ENCODE assay signal across 17 cellular contexts in genomic region chr11:69975822-69976221, GRCh38.
DNase-seq lines count a peak whose midpoint lies in the region; ATAC-seq, FAIRE-seq and TF ChIP-seq lines count a peak whose summit lies in the region.
"Had no signal": no experiment of that assay in that cellular context is flagged by ENCODE, and none has a peak within 500 bp of the region (broad histone marks: within the 10 kb centered on the region; RNA-seq: fewer than 3 reads in every experiment).

No MANE protein-coding gene starts in this region.

- no peaks in the 10 kb centered on the region for H3K4me1 ChIP-seq in IMR-90 (ENCODE audit: control insufficient read depth, insufficient read depth, low read length)
- peaks cover 0 to 3% of the 10 kb centered on the region in 2 donors for H3K4me1 ChIP-seq in kidney (ENCODE audit: control insufficient read depth in 1 of 2, insufficient read depth in 1 of 2, low read depth in 1 of 2, low read length in 2 of 2)
- H3K4me1 ChIP-seq in trophoblast cell (ENCODE audit: control insufficient read depth in 1 of 2, insufficient read depth in 2 of 2, low read length in 2 of 2): no peaks in the 10 kb centered on the region

- peak overlapping the region; percentile 5 for H2AFZ ChIP-seq in IMR-90 (replicated peaks; ENCODE audit: low read length, poor library complexity)
- H2AFZ ChIP-seq in trophoblast cell (ENCODE audit: insufficient read depth, low read length, poor library complexity): no peak overlapping the region

- no peaks in the 10 kb centered on the region for H3K27me3 ChIP-seq in IMR-90 (ENCODE audit: control insufficient read depth, insufficient read depth, low read length)
- H3K27me3 ChIP-seq in trophoblast cell (ENCODE audit: insufficient read depth, low read length): no peaks in the 10 kb centered on the region

- H4K5ac ChIP-seq in IMR-90 (ENCODE audit: low read depth, low read length): no peak overlapping the region

- H2BK120ac ChIP-seq in IMR-90 (ENCODE audit: low read depth, low read length): no peak overlapping the region
- no peak overlapping the region for H2BK120ac ChIP-seq in trophoblast cell (ENCODE audit: insufficient read depth, low read length, poor library complexity)

- no peak overlapping the region for H3K4ac ChIP-seq in IMR-90 (ENCODE audit: low read depth, low read length)
- H3K4ac ChIP-seq in trophoblast cell (ENCODE audit: low read depth, low read length): no peak overlapping the region

- CTCF ChIA-PET in IMR-90 (lab: Yijun Ruan, JAX): no interaction called here

- ATAC-seq in IMR-90 (ENCODE audit: low read depth): no peak
- no peak for ATAC-seq in HG03159 (IDR thresholded peaks at IDR 0.05; ENCODE audit: unreplicated experiment)
- ATAC-seq in HG03135 (IDR thresholded peaks at IDR 0.05; ENCODE audit: unreplicated experiment): no peak
- ATAC-seq: CD8-positive, alpha-beta T cell had no signal

- H2AK9ac ChIP-seq in IMR-90 (replicated peaks; ENCODE audit: low read depth, low read length, poor library complexity): no peak overlapping the region

- H4K20me1 ChIP-seq in IMR-90 (ENCODE audit: insufficient read depth, low read length): no peaks in the 10 kb centered on the region

- H4K12ac ChIP-seq in trophoblast cell (ENCODE audit: low read depth, low read length): no peak overlapping the region

- peaks cover 3% of the 10 kb centered on the region; the same call in 1 of the 2 replicates for H3K9me1 ChIP-seq in IMR-90 (ENCODE audit: insufficient read depth, low read length)

- dilution Hi-C loops in IMR-90 (cut with HindIII; ENCODE audit: low sequenced_read_pairs, unreplicated experiment): no loop called here

- H4K91ac ChIP-seq in IMR-90 (ENCODE audit: insufficient read depth, low read depth, low read length) (no peak overlapping the region), trophoblast cell (ENCODE audit: low read depth, low read length) (no peak overlapping the region)

- H2BK12ac ChIP-seq in trophoblast cell (ENCODE audit: low read length): no peak overlapping the region

- H3K9me3 ChIP-seq in IMR-90 (ENCODE audit: control insufficient read depth, insufficient read depth, low read length) (no peaks in the 10 kb centered on the region), kidney (ENCODE audit: control insufficient read depth in 1 of 2, low read length in 2 of 2) (no peaks in the 10 kb centered on the region), trophoblast cell (ENCODE audit: insufficient read depth, low read depth, low read length) (peaks cover 2% of the 10 kb centered on the region)
- H3K9me3 ChIP-seq: Caco-2 had no signal

- H3K27ac ChIP-seq in IMR-90 (ENCODE audit: insufficient read depth, low read length) (no peak overlapping the region), kidney (ENCODE audit: low read depth in 2 of 2, low read length in 2 of 2) (no peak overlapping the region), trophoblast cell (ENCODE audit: low read depth, low read length) (no peak overlapping the region)
- H3K27ac ChIP-seq: C4-2B had no signal

- no peak overlapping the region for H3K9ac ChIP-seq in IMR-90 (ENCODE audit: low read depth, low read length)
- H3K9ac ChIP-seq in kidney (ENCODE audit: low read length in 2 of 2): no peak overlapping the region
- no peak overlapping the region for H3K9ac ChIP-seq in trophoblast cell (ENCODE audit: low read length)

- TF ChIP-seq POLR2A in IMR-90 (IDR thresholded peaks at IDR 0.05; ENCODE audit: low read depth, low read length): no peak

- no peak overlapping the region for H3K4me3 ChIP-seq in IMR-90 (ENCODE audit: insufficient read depth, low read depth, low read length)
- no peak overlapping the region for H3K4me3 ChIP-seq in kidney (ENCODE audit: low read length in 2 of 2)
- H3K4me3 ChIP-seq in trophoblast cell (ENCODE audit: low read depth, low read length): peak overlapping the region; percentile 34

- in situ Hi-C loops in IMR-90 (cut with MboI; ENCODE audit: low sequenced_read_pairs): no loop called here

- intact Hi-C loops in IMR-90 (cut with micrococcal nuclease) (no loop called here), kidney (cut with DNase I) (no loop called here)

- WGBS in IMR-90 (ENCODE audit: extremely low coverage in 2 of 2, insufficient read length in 1 of 2), 2 experiments: 91% methylated on average over 6 of the region's 7 CpGs; no CpG with 5 or more reads in 1 of the 2 experiments
- no CpG with 5 or more reads among the region's 7 CpGs for WGBS in trophoblast cell (ENCODE audit: extremely low coverage, insufficient coverage, insufficient read length)

- no peaks in the 10 kb centered on the region for H3K79me2 ChIP-seq in trophoblast cell (ENCODE audit: control insufficient read depth, insufficient read depth, low read length, poor library complexity)

- no peak overlapping the region for H2BK15ac ChIP-seq in IMR-90 (ENCODE audit: low read depth, low read length)

- no peak for FAIRE-seq in kidney (lab: Jason Lieb, UNC)
- FAIRE-seq: G401.6, GM12892 had no signal

- H3K14ac ChIP-seq in IMR-90 (replicated peaks; ENCODE audit: low read depth, low read length) (no peak overlapping the region), trophoblast cell (ENCODE audit: low read length) (no peak overlapping the region)

- H3K23ac ChIP-seq in IMR-90 (ENCODE audit: low read depth, low read length) (no peak overlapping the region), trophoblast cell (ENCODE audit: low read length) (no peak overlapping the region)

- POLR2A ChIA-PET in IMR-90 (lab: Charles Lee; ENCODE audit: unreplicated experiment): interaction anchor here (0.6 kb wide), 1 partner anchor 13 kb away, joined by 5 read pairs; no protein-coding TSS in a partner anchor

- no peak overlapping the region for H3K56ac ChIP-seq in IMR-90 (ENCODE audit: extremely low read depth, insufficient read depth, low read length)

- H2BK5ac ChIP-seq in IMR-90 (ENCODE audit: low read depth, low read length, poor library complexity, severe bottlenecking): no peak overlapping the region
- H2BK5ac ChIP-seq in trophoblast cell (ENCODE audit: low read depth, low read length, poor library complexity): no peak overlapping the region

- H3K4me2 ChIP-seq in IMR-90 (ENCODE audit: low read depth, low read length) (no peak overlapping the region), trophoblast cell (ENCODE audit: low read length) (no peak overlapping the region)

- H2AK5ac ChIP-seq in IMR-90 (ENCODE audit: low read depth, low read length): no peak overlapping the region
- no peak overlapping the region for H2AK5ac ChIP-seq in trophoblast cell (ENCODE audit: low read length)

- H3K18ac ChIP-seq in IMR-90 (ENCODE audit: low read depth, low read length) (no peak overlapping the region), trophoblast cell (ENCODE audit: low read length) (no peak overlapping the region)

- H3K36me3 ChIP-seq in IMR-90 (ENCODE audit: control insufficient read depth, insufficient read depth, low read length) (no peaks in the 10 kb centered on the region), kidney (ENCODE audit: control insufficient read depth in 1 of 2, insufficient read depth in 2 of 2, low read length in 2 of 2) (no peaks in the 10 kb centered on the region), trophoblast cell (ENCODE audit: control insufficient read depth in 1 of 2, insufficient read depth in 2 of 2, low read length in 2 of 2) (peaks cover 0 to 2% of the 10 kb centered on the region in 2 experiments)

- no peak for DNase-seq in IMR-90
- DNase-seq in kidney: peak; percentile 30
- DNase-seq in trophoblast cell: no peak
- no peak for DNase-seq in NCI-H2171 treated with DMSO at 0.1 percent for 48 hours (lab: John Stamatoyannopoulos, UW)
- DNase-seq: Caco-2; CD4-positive, CD25-positive, alpha-beta regulatory T cell; CD8-positive, alpha-beta T cell; DMS153; DND-41; GOT3; H7; HCEC 1CT had no signal

- H2BK20ac ChIP-seq in IMR-90 (ENCODE audit: low read depth, low read length): no peak overlapping the region

- H4K8ac ChIP-seq in IMR-90 (ENCODE audit: low read depth in 2 of 2, low read length in 2 of 2) (no peak overlapping the region), trophoblast cell (ENCODE audit: low read depth, low read length) (no peak overlapping the region)

- no peak for TF ChIP-seq CTCF in IMR-90 (conservative IDR thresholded peaks at IDR 0.05; ENCODE audit: low read depth, low read length)
- TF ChIP-seq CTCF in kidney (IDR thresholded peaks at IDR 0.05; ENCODE audit: borderline replicate concordance, extremely low read depth, insufficient read depth): no peak

- TF ChIP-seq RAD21 in IMR-90 (IDR thresholded peaks at IDR 0.05; ENCODE audit: low read length): no peak

- H3K79me1 ChIP-seq in IMR-90 (ENCODE audit: low read depth in 1 of 2, low read length in 2 of 2): no peaks in the 10 kb centered on the region
- no peaks in the 10 kb centered on the region for H3K79me1 ChIP-seq in trophoblast cell (ENCODE audit: low read length)

- BruUV-seq in IMR-90 (replicated peaks; lab: Mats Ljungman, UMichigan): no TSS peak

TF ChIP-seq in IMR-90, 13 proteins besides CTCF, POLR2A, EP300 and RAD21:
- TF ChIP-seq, protein P1, sequence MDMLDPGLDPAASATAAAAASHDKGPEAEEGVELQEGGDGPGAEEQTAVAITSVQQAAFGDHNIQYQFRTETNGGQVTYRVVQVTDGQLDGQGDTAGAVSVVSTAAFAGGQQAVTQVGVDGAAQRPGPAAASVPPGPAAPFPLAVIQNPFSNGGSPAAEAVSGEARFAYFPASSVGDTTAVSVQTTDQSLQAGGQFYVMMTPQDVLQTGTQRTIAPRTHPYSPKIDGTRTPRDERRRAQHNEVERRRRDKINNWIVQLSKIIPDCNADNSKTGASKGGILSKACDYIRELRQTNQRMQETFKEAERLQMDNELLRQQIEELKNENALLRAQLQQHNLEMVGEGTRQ (IDR thresholded peaks at IDR 0.05; ENCODE audit: low read depth, low read length): no peak
- no peak for TF ChIP-seq RFX5 (IDR thresholded peaks at IDR 0.05; ENCODE audit: low read depth, low read length)
- TF ChIP-seq RCOR1 (IDR thresholded peaks at IDR 0.05; ENCODE audit: insufficient replicate concordance, low read length): no peak
